ENCODE assay signal across 31 cellular contexts in genomic region chr11:512895-513595, GRCh38. TPM values are rescaled to one million over a fixed set of nuclear protein-coding genes. Genes with fewer than 3 reads are reported as not detected.
DNase-seq lines count a peak whose midpoint lies in the region; ATAC-seq, FAIRE-seq and TF ChIP-seq lines count a peak whose summit lies in the region.
"Had no signal": no experiment of that assay in that cellular context is flagged by ENCODE, and none has a peak within 500 bp of the region (broad histone marks: within the 10 kb centered on the region; RNA-seq: fewer than 3 reads in every experiment).

No MANE protein-coding gene starts in this region.

- intact Hi-C loops in right lobe of liver (cut with DNase I) (no loop called here), HepG2 (cut with micrococcal nuclease; ENCODE audit: unreplicated experiment) (no loop called here)

- peak in 3 of 4 donors; percentile 29 to 62 (median 42) for ATAC-seq in right lobe of liver
- no peak for ATAC-seq in HepG2
- ATAC-seq in T-helper 17 cell = no peak
- no peak for ATAC-seq in GM21381 (IDR thresholded peaks at IDR 0.05; ENCODE audit: unreplicated experiment)
- ATAC-seq: activated CD8-positive, alpha-beta memory T cell treated with anti-CD3 and anti-CD28 coated beads, Interleukin-2, amount 10 ng/mL, durations not matched to agents 7 days and 5 days; naive thymus-derived CD8-positive, alpha-beta T cell; PC-3; Right ventricle myocardium inferior had no signal

- H3K27me3 Mint-ChIP-seq in T-helper 17 cell = no peaks in the 10 kb centered on the region
- H3K27me3 Mint-ChIP-seq in neural crest cell (ENCODE audit: low read depth) = no peaks in the 10 kb centered on the region
- H3K27me3 Mint-ChIP-seq: activated CD8-positive, alpha-beta memory T cell treated with anti-CD3 and anti-CD28 coated beads, Interleukin-2, amount 10 ng/mL, durations not matched to agents 7 days and 5 days; activated naive CD4-positive, alpha-beta T cell treated with anti-CD3 and anti-CD28 coated beads, Interleukin-2, amount 10 ng/mL, durations not matched to agents 7 days and 5 days; naive thymus-derived CD8-positive, alpha-beta T cell; stimulated activated naive CD8-positive, alpha-beta T cell treated with anti-CD3 and anti-CD28 coated beads, Interleukin-15, Interleukin-2, amounts not matched to agents 100 ng/mL and 50 ng/mL, for 24 hours had no signal

- H3K4me1 ChIP-seq in right lobe of liver = peaks cover 0 to 1% (median under 1%) of the 10 kb centered on the region in 4 donors
- peaks cover 9% of the 10 kb centered on the region for H3K4me1 ChIP-seq in HepG2 (ENCODE audit: insufficient read depth, low read length)
- peaks cover 0 to 7% (median under 1%) of the 10 kb centered on the region in 4 donors for H3K4me1 ChIP-seq in tibial nerve
- H3K4me1 ChIP-seq: uterus had no signal

- DNase-seq in right lobe of liver (peak in 1 of 3 donors; percentile 21), HepG2 (ENCODE audit: low spot score) (no peak), T-helper 17 cell (no peak), neural crest cell (ENCODE audit: low read depth, low spot score) (no peak), foreskin melanocyte (no peak), KBM-7 (no peak), tibial nerve (ENCODE audit: low spot score in 2 of 2) (no peak)
- DNase-seq: activated CD4-positive, CD25-positive, alpha-beta regulatory T cell; activated CD8-positive, alpha-beta memory T cell treated with anti-CD3 and anti-CD28 coated beads, Interleukin-2, amount 10 ng/mL, durations not matched to agents 7 days and 5 days; activated naive CD4-positive, alpha-beta T cell treated with anti-CD3 and anti-CD28 coated beads, Interleukin-2, amount 10 ng/mL, durations not matched to agents 7 days and 5 days; AML-193; amygdala; DMS153; H9; hypothalamus; naive thymus-derived CD8-positive, alpha-beta T cell; NCI-H1092; NCI-H187 treated with DMSO at 0.1 percent for 48 hours; NCI-H2171; NCI-H510A; PC-3; SK-N-SH; testis; uterus had no signal

- H3K4me2 ChIP-seq in HepG2 (ENCODE audit: low read depth, low read length) = no peak overlapping the region
- H3K4me2 ChIP-seq: SK-N-SH had no signal

- 90% methylated on average over 25 of the region's 26 CpGs for WGBS in right lobe of liver (ENCODE audit: insufficient coverage, low coverage, low lambda C conversion rate, missing lambda C conversion rate)
- WGBS in HepG2 (ENCODE audit: low lambda C conversion rate) = 97% methylated on average over 26 of the region's 26 CpGs
- WGBS in tibial nerve, 2 donors = 90 to 91% methylated on average over 26 of the region's 26 CpGs

- no peaks in the 10 kb centered on the region for H3K79me2 ChIP-seq in HepG2 (ENCODE audit: insufficient read depth, low read length)

- H3K27ac ChIP-seq in right lobe of liver (no peak overlapping the region), HepG2 (ENCODE audit: extremely low read length, insufficient read depth, low read length) (no peak overlapping the region), tibial nerve (no peak overlapping the region)
- H3K27ac ChIP-seq: testis, uterus had no signal

- TF ChIP-seq POLR2A in right lobe of liver (IDR thresholded peaks at IDR 0.05) = no peak
- TF ChIP-seq POLR2A in HepG2 (IDR thresholded peaks at IDR 0.05; ENCODE audit: insufficient read depth in 1 of 2, low read depth in 2 of 2, low read length in 2 of 2) = no peak
- no peak for TF ChIP-seq POLR2A in tibial nerve (IDR thresholded peaks at IDR 0.05)

- TF ChIP-seq CTCF in right lobe of liver (IDR thresholded peaks at IDR 0.05) = no peak
- no peak for TF ChIP-seq CTCF in HepG2 (CRISPR knock-in tag; IDR thresholded peaks at IDR 0.05)
- TF ChIP-seq CTCF in neural crest cell (conservative IDR thresholded peaks at IDR 0.05) = no peak
- no peak for TF ChIP-seq CTCF in tibial nerve (IDR thresholded peaks at IDR 0.05)

- no peaks in the 10 kb centered on the region for H3K27me3 ChIP-seq in right lobe of liver
- no peaks in the 10 kb centered on the region for H3K27me3 ChIP-seq in HepG2 (ENCODE audit: control insufficient read depth in 1 of 2, insufficient read depth in 2 of 2, low read length in 2 of 2)
- no peaks in the 10 kb centered on the region for H3K27me3 ChIP-seq in tibial nerve
- H3K27me3 ChIP-seq: testis, uterus had no signal

- no peak for FAIRE-seq in HepG2 (lab: Jason Lieb, UNC)
- FAIRE-seq: endothelial cell of umbilical vein, GM12891, TTC549 had no signal

- POLR2A ChIA-PET in HepG2 (lab: Yijun Ruan, JAX) = interaction anchor here (1.0 kb wide), 1 partner anchor 73 kb away, joined by 6 read pairs; no protein-coding TSS in a partner anchor

- no peak overlapping the region for H3K9ac ChIP-seq in HepG2 (ENCODE audit: insufficient read depth, low read depth, low read length)
- H3K9ac ChIP-seq: SK-N-SH had no signal

- no peak for TF ChIP-seq EP300 in HepG2 (IDR thresholded peaks at IDR 0.05; ENCODE audit: low read depth in 2 of 2, low read length in 2 of 2)
- TF ChIP-seq EP300 in HepG2 (CRISPR knock-in tag; IDR thresholded peaks at IDR 0.05; ENCODE audit: borderline replicate concordance) = no peak
- no peak for TF ChIP-seq EP300 in tibial nerve (IDR thresholded peaks at IDR 0.05)

- H3K4me3 ChIP-seq in right lobe of liver (no peak overlapping the region), HepG2 (replicated peaks in 1 of 3; ENCODE audit: insufficient read depth in 1 of 3, low read depth in 2 of 3, low read length in 3 of 3) (no peak overlapping the region), tibial nerve (no peak overlapping the region)
- H3K4me3 ChIP-seq: skin epidermis, testis, uterus had no signal

- peaks cover 3% of the 10 kb centered on the region for H3K9me3 Mint-ChIP-seq in neural crest cell
- H3K9me3 Mint-ChIP-seq: stimulated activated naive CD8-positive, alpha-beta T cell treated with anti-CD3 and anti-CD28 coated beads, Interleukin-15, Interleukin-2, amounts not matched to agents 100 ng/mL and 50 ng/mL, for 24 hours had no signal

- H4K20me1 ChIP-seq in HepG2 (ENCODE audit: insufficient read depth, low read length) = no peaks in the 10 kb centered on the region

- no peaks in the 10 kb centered on the region for H3K4me1 Mint-ChIP-seq in T-helper 17 cell
- peaks cover 6% of the 10 kb centered on the region for H3K4me1 Mint-ChIP-seq in neural crest cell

- H3K4me3 Mint-ChIP-seq in T-helper 17 cell = peak overlapping the region; percentile 43
- H3K4me3 Mint-ChIP-seq in neural crest cell = peak overlapping the region; percentile 66
- H3K4me3 Mint-ChIP-seq: activated CD8-positive, alpha-beta memory T cell treated with anti-CD3 and anti-CD28 coated beads, Interleukin-2, amount 10 ng/mL, durations not matched to agents 7 days and 5 days; activated naive CD4-positive, alpha-beta T cell treated with anti-CD3 and anti-CD28 coated beads, Interleukin-2, amount 10 ng/mL, durations not matched to agents 7 days and 5 days; H9; stimulated activated naive CD8-positive, alpha-beta T cell treated with anti-CD3 and anti-CD28 coated beads, Interleukin-15, Interleukin-2, amounts not matched to agents 100 ng/mL and 50 ng/mL, for 24 hours had no signal

- BruUV-seq in HepG2 (replicated peaks; lab: Mats Ljungman, UMichigan) = no TSS peak

- H3K9me3 ChIP-seq in right lobe of liver = no peaks in the 10 kb centered on the region
- no peaks in the 10 kb centered on the region for H3K9me3 ChIP-seq in HepG2 (ENCODE audit: low read length)
- no peaks in the 10 kb centered on the region for H3K9me3 ChIP-seq in T-helper 17 cell (ENCODE audit: control insufficient read depth, low read length, poor library complexity, severe bottlenecking)
- H3K9me3 ChIP-seq in tibial nerve = peaks cover 0 to 18% (median 0%) of the 10 kb centered on the region in 4 donors
- H3K9me3 ChIP-seq: testis, uterus had no signal

- in situ Hi-C loops in HepG2 (cut with HindIII; ENCODE audit: extremely low pct_ligation_motif_present, low pct_unique_long_range_greater_than_20kb) (no loop called here), KBM-7 (cut with MboI; ENCODE audit: low pct_unique_long_range_greater_than_20kb, low sequenced_read_pairs) (no loop called here)

- H3K27ac Mint-ChIP-seq in T-helper 17 cell (no peak overlapping the region), neural crest cell (ENCODE audit: unreplicated experiment) (no peak overlapping the region)
- H3K27ac Mint-ChIP-seq: activated CD8-positive, alpha-beta memory T cell treated with anti-CD3 and anti-CD28 coated beads, Interleukin-2, amount 10 ng/mL, durations not matched to agents 7 days and 5 days; activated naive CD4-positive, alpha-beta T cell treated with anti-CD3 and anti-CD28 coated beads, Interleukin-2, amount 10 ng/mL, durations not matched to agents 7 days and 5 days; H9; stimulated activated naive CD8-positive, alpha-beta T cell treated with anti-CD3 and anti-CD28 coated beads, Interleukin-15, Interleukin-2, amounts not matched to agents 100 ng/mL and 50 ng/mL, for 24 hours had no signal

- H3K36me3 Mint-ChIP-seq in T-helper 17 cell (ENCODE audit: low read depth) = no peaks in the 10 kb centered on the region
- H3K36me3 Mint-ChIP-seq in neural crest cell (ENCODE audit: low read depth) = peaks cover 30% of the 10 kb centered on the region

- H2AFZ ChIP-seq in HepG2 (ENCODE audit: low read length) = no peak overlapping the region

- no peak for TF ChIP-seq RAD21 in HepG2 (CRISPR knock-in tag; IDR thresholded peaks at IDR 0.05)

- no peaks in the 10 kb centered on the region for H3K36me3 ChIP-seq in right lobe of liver
- peaks cover 3 to 13% of the 10 kb centered on the region in 2 experiments; a peak in 4 of 5 replicates for H3K36me3 ChIP-seq in HepG2 (replicated peaks in 1 of 2; ENCODE audit: control insufficient read depth in 1 of 2, insufficient read depth in 2 of 2, low read length in 2 of 2)
- peaks cover 0 to 75% (median 0%) of the 10 kb centered on the region in 3 donors for H3K36me3 ChIP-seq in tibial nerve
- H3K36me3 ChIP-seq: uterus had no signal

- CTCF ChIA-PET in HepG2 (lab: Yijun Ruan, JAX; ENCODE audit: low intra/inter-chr PET ratio, low total read pairs) = no interaction called here

RNA-seq across cellular contexts. Expression of gene RNH1, which starts 6.0 kb away (rescaled TPM):
- total RNA-seq in right lobe of liver (100 to 1,000 TPM in 2 of 6 experiments, 10 to 100 TPM in 4; 66.4 to 135 (median 76.2) TPM), HepG2 (2016; rRNA removed; fragmentation: Illumina TruSeq; extraction: Trizol) (74.1 and 81.3 TPM in 2 replicates), T-helper 17 cell (100 to 1,000 TPM; 108 to 127 TPM), neural crest cell (69.2 and 71.1 TPM in 2 replicates), tibial nerve (100 to 1,000 TPM; 220 to 303 (median 281) TPM)
- 28.3 and 31.4 TPM in 2 replicates for total RNA-seq in HepG2 (2016; cell fraction: cytosol; rRNA removed; fragmentation: Illumina TruSeq; extraction: Trizol; ENCODE audit: low read depth)
- total RNA-seq in HepG2 (2016; cell fraction: insoluble cytoplasmic fraction; rRNA removed; fragmentation: Illumina TruSeq; extraction: Trizol) = 73.0 and 77.2 TPM in 2 replicates
- total RNA-seq in HepG2 (2016; cell fraction: membrane; rRNA removed; fragmentation: Illumina TruSeq; extraction: Trizol) = 30.6 and 37.6 TPM in 2 replicates
- 39.1 and 43.2 TPM in 2 replicates for total RNA-seq in HepG2 (2016; cell fraction: nucleus; rRNA removed; fragmentation: Illumina TruSeq; extraction: Trizol)
- polyA plus RNA-seq in HepG2 (2011; rRNA removed) = 36.0 and 51.4 TPM in 2 replicates
- polyA plus RNA-seq in HepG2 (2011; cell fraction: cytosol; rRNA removed) = 30.1 and 56.0 TPM in 2 replicates
- polyA plus RNA-seq in HepG2 (2011; cell fraction: nucleus; rRNA removed) = 135 and 166 TPM in 2 replicates
- 42.4 and 61.5 TPM in 2 replicates for polyA plus RNA-seq in HepG2 (2012)
- polyA plus RNA-seq in HepG2 (2016; cell fraction: cytosol; fragmentation: Illumina TruSeq; extraction: Trizol; ENCODE audit: low read depth) = 14.2 and 15.8 TPM in 2 replicates
- 62.8 and 84.3 TPM in 2 replicates for polyA plus RNA-seq in HepG2 (2016; cell fraction: insoluble cytoplasmic fraction; fragmentation: Illumina TruSeq; extraction: Trizol; ENCODE audit: low read depth)
- 21.1 and 22.9 TPM in 2 replicates for polyA plus RNA-seq in HepG2 (2016; cell fraction: membrane; fragmentation: Illumina TruSeq; extraction: Trizol; ENCODE audit: low read depth)
- 61.8 and 67.0 TPM in 2 replicates for polyA plus RNA-seq in HepG2 (2016; cell fraction: nucleus; fragmentation: Illumina TruSeq; extraction: Trizol; ENCODE audit: insufficient read depth, low read depth)
- 72.2 and 124 TPM in 2 replicates for polyA minus RNA-seq in HepG2 (2011; rRNA and poly(A)+ RNA removed; ENCODE audit: low replicate concordance)
- polyA minus RNA-seq in HepG2 (2011; cell fraction: cytosol; rRNA and poly(A)+ RNA removed) = 42.7 and 46.3 TPM in 2 replicates
- 49.1 and 49.3 TPM in 2 replicates for polyA minus RNA-seq in HepG2 (2011; cell fraction: nucleus; rRNA and poly(A)+ RNA removed)

RNA-seq across cellular contexts. Expression of gene HRAS, which starts 22.3 kb away (rescaled TPM):
- 10 to 100 TPM in 5 of 6 experiments, 1 to 10 TPM in 1; 7.6 to 20.9 (median 14.8) TPM for total RNA-seq in right lobe of liver
- 47.5 and 50.0 TPM in 2 replicates for total RNA-seq in HepG2 (2016; rRNA removed; fragmentation: Illumina TruSeq; extraction: Trizol)
- total RNA-seq in HepG2 (2016; cell fraction: cytosol; rRNA removed; fragmentation: Illumina TruSeq; extraction: Trizol; ENCODE audit: low read depth) = 97.1 and 126 TPM in 2 replicates
- total RNA-seq in HepG2 (2016; cell fraction: insoluble cytoplasmic fraction; rRNA removed; fragmentation: Illumina TruSeq; extraction: Trizol) = 35.7 and 53.4 TPM in 2 replicates
- total RNA-seq in HepG2 (2016; cell fraction: membrane; rRNA removed; fragmentation: Illumina TruSeq; extraction: Trizol) = 106 and 128 TPM in 2 replicates
- 23.1 and 23.7 TPM in 2 replicates for total RNA-seq in HepG2 (2016; cell fraction: nucleus; rRNA removed; fragmentation: Illumina TruSeq; extraction: Trizol)
- polyA plus RNA-seq in HepG2 (2011; rRNA removed) = 32.9 TPM in 2 replicates
- polyA plus RNA-seq in HepG2 (2011; cell fraction: cytosol; rRNA removed) = 29.5 and 42.1 TPM in 2 replicates
- polyA plus RNA-seq in HepG2 (2011; cell fraction: nucleus; rRNA removed) = 62.4 and 65.1 TPM in 2 replicates
- polyA plus RNA-seq in HepG2 (2012) = 15.4 and 32.7 TPM in 2 replicates
- 120 and 151 TPM in 2 replicates for polyA plus RNA-seq in HepG2 (2016; cell fraction: cytosol; fragmentation: Illumina TruSeq; extraction: Trizol; ENCODE audit: low read depth)
- polyA plus RNA-seq in HepG2 (2016; cell fraction: insoluble cytoplasmic fraction; fragmentation: Illumina TruSeq; extraction: Trizol; ENCODE audit: low read depth) = 33.8 and 38.7 TPM in 2 replicates
- 96.2 and 121 TPM in 2 replicates for polyA plus RNA-seq in HepG2 (2016; cell fraction: membrane; fragmentation: Illumina TruSeq; extraction: Trizol; ENCODE audit: low read depth)
- polyA plus RNA-seq in HepG2 (2016; cell fraction: nucleus; fragmentation: Illumina TruSeq; extraction: Trizol; ENCODE audit: insufficient read depth, low read depth) = 47.3 and 47.4 TPM in 2 replicates
- 29.8 and 71.6 TPM in 2 replicates for polyA minus RNA-seq in HepG2 (2011; rRNA and poly(A)+ RNA removed; ENCODE audit: low replicate concordance)
- polyA minus RNA-seq in HepG2 (2011; cell fraction: cytosol; rRNA and poly(A)+ RNA removed) = 8.5 and 9.0 TPM in 2 replicates
- polyA minus RNA-seq in HepG2 (2011; cell fraction: nucleus; rRNA and poly(A)+ RNA removed) = 5.8 and 11.4 TPM in 2 replicates
- 10 to 100 TPM; 31.4 TPM for total RNA-seq in T-helper 17 cell
- 90.6 and 93.5 TPM in 2 replicates for total RNA-seq in neural crest cell
- 10 to 100 TPM; 64.3 to 71.1 (median 68.1) TPM for total RNA-seq in tibial nerve

RNA-seq across cellular contexts. Expression of gene LRRC56, which starts 24.3 kb away (rescaled TPM):
- total RNA-seq in right lobe of liver = 1 to 10 TPM in 1 of 6 experiments, under 1 TPM in 4, not detected in 1; 0.12 to 1.1 (median 0.71) TPM
- 0.08 and 0.11 TPM in 2 replicates for total RNA-seq in HepG2 (2016; rRNA removed; fragmentation: Illumina TruSeq; extraction: Trizol)
- total RNA-seq in HepG2 (2016; cell fraction: cytosol; rRNA removed; fragmentation: Illumina TruSeq; extraction: Trizol; ENCODE audit: low read depth) = 0.10 TPM in 1 of 2 replicates, not detected in the other
- total RNA-seq in HepG2 (2016; cell fraction: insoluble cytoplasmic fraction; rRNA removed; fragmentation: Illumina TruSeq; extraction: Trizol) = 0.09 TPM in 2 replicates
- total RNA-seq in HepG2 (2016; cell fraction: membrane; rRNA removed; fragmentation: Illumina TruSeq; extraction: Trizol) = 0.06 and 0.07 TPM in 2 replicates
- not detected in 2 replicates for total RNA-seq in HepG2 (2016; cell fraction: nucleus; rRNA removed; fragmentation: Illumina TruSeq; extraction: Trizol)
- 0.29 and 0.46 TPM in 2 replicates for polyA plus RNA-seq in HepG2 (2011; rRNA removed)
- polyA plus RNA-seq in HepG2 (2011; cell fraction: cytosol; rRNA removed) = 0.21 and 0.22 TPM in 2 replicates
- 3.4 and 3.8 TPM in 2 replicates for polyA plus RNA-seq in HepG2 (2011; cell fraction: nucleus; rRNA removed)
- 0.34 and 0.59 TPM in 2 replicates for polyA plus RNA-seq in HepG2 (2012)
- polyA plus RNA-seq in HepG2 (2016; cell fraction: cytosol; fragmentation: Illumina TruSeq; extraction: Trizol; ENCODE audit: low read depth) = 0.05 TPM in 1 of 2 replicates, not detected in the other
- polyA plus RNA-seq in HepG2 (2016; cell fraction: insoluble cytoplasmic fraction; fragmentation: Illumina TruSeq; extraction: Trizol; ENCODE audit: low read depth) = 0.19 TPM in 1 of 2 replicates, not detected in the other
- 0.10 TPM in 1 of 2 replicates, not detected in the other for polyA plus RNA-seq in HepG2 (2016; cell fraction: membrane; fragmentation: Illumina TruSeq; extraction: Trizol; ENCODE audit: low read depth)
- polyA plus RNA-seq in HepG2 (2016; cell fraction: nucleus; fragmentation: Illumina TruSeq; extraction: Trizol; ENCODE audit: insufficient read depth, low read depth) = 0.37 and 0.44 TPM in 2 replicates
- 0.20 and 0.56 TPM in 2 replicates for polyA minus RNA-seq in HepG2 (2011; rRNA and poly(A)+ RNA removed; ENCODE audit: low replicate concordance)
- 0.30 TPM in 1 of 2 replicates, not detected in the other for polyA minus RNA-seq in HepG2 (2011; cell fraction: cytosol; rRNA and poly(A)+ RNA removed)
- 0.37 and 0.64 TPM in 2 replicates for polyA minus RNA-seq in HepG2 (2011; cell fraction: nucleus; rRNA and poly(A)+ RNA removed)
- 1 to 10 TPM; 5.7 to 5.8 TPM for total RNA-seq in T-helper 17 cell
- total RNA-seq in neural crest cell = 2.1 and 2.4 TPM in 2 replicates
- total RNA-seq in tibial nerve = 1 to 10 TPM in 1 of 4 donors, under 1 TPM in 2, not detected in 1; 0.22 to 1.4 (median 0.60) TPM

RNA-seq across cellular contexts. Expression of gene LMNTD2, which starts 47.5 kb away (rescaled TPM):
- total RNA-seq in right lobe of liver = 10 to 100 TPM in 1 of 6 experiments, 1 to 10 TPM in 5; 4.7 to 14.7 (median 7.9) TPM
- total RNA-seq in HepG2 (2016; rRNA removed; fragmentation: Illumina TruSeq; extraction: Trizol) = 0.25 and 1.1 TPM in 2 replicates
- 0.40 and 0.44 TPM in 2 replicates for total RNA-seq in HepG2 (2016; cell fraction: cytosol; rRNA removed; fragmentation: Illumina TruSeq; extraction: Trizol; ENCODE audit: low read depth)
- 0.45 and 1.1 TPM in 2 replicates for total RNA-seq in HepG2 (2016; cell fraction: insoluble cytoplasmic fraction; rRNA removed; fragmentation: Illumina TruSeq; extraction: Trizol)
- 0.79 and 1.3 TPM in 2 replicates for total RNA-seq in HepG2 (2016; cell fraction: membrane; rRNA removed; fragmentation: Illumina TruSeq; extraction: Trizol)
- total RNA-seq in HepG2 (2016; cell fraction: nucleus; rRNA removed; fragmentation: Illumina TruSeq; extraction: Trizol) = 1.3 and 1.7 TPM in 2 replicates
- polyA plus RNA-seq in HepG2 (2011; rRNA removed) = 3.1 and 3.6 TPM in 2 replicates
- polyA plus RNA-seq in HepG2 (2011; cell fraction: cytosol; rRNA removed) = 1.1 and 2.2 TPM in 2 replicates
- polyA plus RNA-seq in HepG2 (2011; cell fraction: nucleus; rRNA removed) = 50.0 and 60.4 TPM in 2 replicates
- polyA plus RNA-seq in HepG2 (2012) = 1.3 and 1.4 TPM in 2 replicates
- 0.53 and 0.78 TPM in 2 replicates for polyA plus RNA-seq in HepG2 (2016; cell fraction: cytosol; fragmentation: Illumina TruSeq; extraction: Trizol; ENCODE audit: low read depth)
- polyA plus RNA-seq in HepG2 (2016; cell fraction: insoluble cytoplasmic fraction; fragmentation: Illumina TruSeq; extraction: Trizol; ENCODE audit: low read depth) = 0.42 and 0.68 TPM in 2 replicates
- 0.96 and 1.2 TPM in 2 replicates for polyA plus RNA-seq in HepG2 (2016; cell fraction: membrane; fragmentation: Illumina TruSeq; extraction: Trizol; ENCODE audit: low read depth)
- polyA plus RNA-seq in HepG2 (2016; cell fraction: nucleus; fragmentation: Illumina TruSeq; extraction: Trizol; ENCODE audit: insufficient read depth, low read depth) = 3.7 and 5.0 TPM in 2 replicates
- 0.51 and 0.96 TPM in 2 replicates for polyA minus RNA-seq in HepG2 (2011; rRNA and poly(A)+ RNA removed; ENCODE audit: low replicate concordance)
- 0.88 and 1.4 TPM in 2 replicates for polyA minus RNA-seq in HepG2 (2011; cell fraction: cytosol; rRNA and poly(A)+ RNA removed)
- polyA minus RNA-seq in HepG2 (2011; cell fraction: nucleus; rRNA and poly(A)+ RNA removed) = 2.6 and 3.1 TPM in 2 replicates
- 1 to 10 TPM; 3.8 to 6.0 TPM for total RNA-seq in T-helper 17 cell
- total RNA-seq in neural crest cell = 1.8 and 2.2 TPM in 2 replicates
- 1 to 10 TPM; 1.3 to 5.9 (median 3.2) TPM for total RNA-seq in tibial nerve

RNA-seq across cellular contexts. Expression of gene RASSF7, which starts 47.7 kb away (rescaled TPM):
- total RNA-seq in right lobe of liver (10 to 100 TPM; 20.5 to 61.1 (median 39.5) TPM), HepG2 (2016; rRNA removed; fragmentation: Illumina TruSeq; extraction: Trizol) (13.1 and 20.2 TPM in 2 replicates), T-helper 17 cell (10 to 100 TPM; 24.6 to 29.4 TPM), neural crest cell (7.3 and 7.4 TPM in 2 replicates), tibial nerve (10 to 100 TPM; 21.0 to 25.6 (median 23.1) TPM)
- total RNA-seq in HepG2 (2016; cell fraction: cytosol; rRNA removed; fragmentation: Illumina TruSeq; extraction: Trizol; ENCODE audit: low read depth) = 5.4 and 5.7 TPM in 2 replicates
- 13.3 and 19.7 TPM in 2 replicates for total RNA-seq in HepG2 (2016; cell fraction: insoluble cytoplasmic fraction; rRNA removed; fragmentation: Illumina TruSeq; extraction: Trizol)
- total RNA-seq in HepG2 (2016; cell fraction: membrane; rRNA removed; fragmentation: Illumina TruSeq; extraction: Trizol) = 10.8 and 11.9 TPM in 2 replicates
- total RNA-seq in HepG2 (2016; cell fraction: nucleus; rRNA removed; fragmentation: Illumina TruSeq; extraction: Trizol) = 16.7 and 17.2 TPM in 2 replicates
- 28.6 and 36.4 TPM in 2 replicates for polyA plus RNA-seq in HepG2 (2011; rRNA removed)
- 22.3 and 49.0 TPM in 2 replicates for polyA plus RNA-seq in HepG2 (2011; cell fraction: cytosol; rRNA removed)
- 139 and 165 TPM in 2 replicates for polyA plus RNA-seq in HepG2 (2011; cell fraction: nucleus; rRNA removed)
- polyA plus RNA-seq in HepG2 (2012) = 8.9 and 12.6 TPM in 2 replicates
- polyA plus RNA-seq in HepG2 (2016; cell fraction: cytosol; fragmentation: Illumina TruSeq; extraction: Trizol; ENCODE audit: low read depth) = 4.7 and 6.0 TPM in 2 replicates
- 12.3 and 15.9 TPM in 2 replicates for polyA plus RNA-seq in HepG2 (2016; cell fraction: insoluble cytoplasmic fraction; fragmentation: Illumina TruSeq; extraction: Trizol; ENCODE audit: low read depth)
- 5.9 and 7.2 TPM in 2 replicates for polyA plus RNA-seq in HepG2 (2016; cell fraction: membrane; fragmentation: Illumina TruSeq; extraction: Trizol; ENCODE audit: low read depth)
- polyA plus RNA-seq in HepG2 (2016; cell fraction: nucleus; fragmentation: Illumina TruSeq; extraction: Trizol; ENCODE audit: insufficient read depth, low read depth) = 32.6 and 40.7 TPM in 2 replicates
- polyA minus RNA-seq in HepG2 (2011; rRNA and poly(A)+ RNA removed; ENCODE audit: low replicate concordance) = 6.7 and 39.4 TPM in 2 replicates
- polyA minus RNA-seq in HepG2 (2011; cell fraction: cytosol; rRNA and poly(A)+ RNA removed) = 10.4 and 10.9 TPM in 2 replicates
- polyA minus RNA-seq in HepG2 (2011; cell fraction: nucleus; rRNA and poly(A)+ RNA removed) = 15.2 and 17.9 TPM in 2 replicates

Comparison
In these comparisons a context has a peak if more than half of its experiments do, and no peak if none do; other contexts are left out.
1. ATAC-seq: peak in right lobe of liver (3 of 4); none in HepG2 (single experiment), T-helper 17 cell (single experiment) and GM21381 (single experiment).